27 cellular contexts compared by ENCODE assay signal in genomic region chr5:73838901-73839300, GRCh38.
"Had no signal": no experiment of that assay in that cellular context is flagged by ENCODE, and none has a peak within 500 bp of the region (broad histone marks: within the 10 kb centered on the region; RNA-seq: fewer than 3 reads in every experiment).

No MANE protein-coding gene starts in this region.

- H3K36me3 ChIP-seq: left ventricle myocardium inferior, ovary, right atrium auricular region, thyroid gland, transverse colon, upper lobe of right lung had no signal

- FAIRE-seq: kidney, urothelium cell line had no signal

- DNase-seq: hypothalamus; immature natural killer cell; kidney; left colon; left ventricle myocardium inferior; mesendoderm; midbrain; mucosa of descending colon; naive thymus-derived CD4-positive, alpha-beta T cell; ovary; stimulated activated CD4-positive, alpha-beta T cell treated with anti-CD3 and anti-CD28 coated beads, Interleukin-12 subunit alpha, Interleukin-12 subunit beta, amount 100 ng/mL, for 4 hours; stimulated activated CD4-positive, alpha-beta T cell treated with anti-CD3 and anti-CD28 coated beads, Interleukin-15, amount 100 ng/mL, for 24 hours; stimulated activated CD4-positive, alpha-beta T cell treated with anti-CD3 and anti-CD28 coated beads, Interleukin-2, amount 100 ng/mL, for 24 hours; stimulated activated CD4-positive, alpha-beta T cell treated with anti-CD3 and anti-CD28 coated beads, Interleukin-4, amount 100 ng/mL, for 1 hour; stimulated activated naive B cell treated with anti-CD40 and anti-IgM and Interleukin-4, amounts not matched to agents 10 μg/mL and 1 μg/mL and 100 μg/mL, for 72 hours; stimulated activated naive CD8-positive, alpha-beta T cell treated with anti-CD3 and anti-CD28 coated beads, Interleukin-15, Interleukin-2, amounts not matched to agents 100 U/mL and 50 U/mL, for 24 hours; stomach; testis; thyroid gland; transverse colon; upper lobe of right lung had no signal

- ATAC-seq: left colon; mucosa of descending colon; naive thymus-derived CD4-positive, alpha-beta T cell; natural killer cell treated with Interleukin-12 subunit alpha and Interleukin-12 subunit beta and Interleukin-15 and Interleukin-18, amount 100 ng/mL, for 72 hours; sciatic nerve; stimulated activated naive B cell treated with anti-CD40 and anti-IgM and Interleukin-4, amounts not matched to agents 10 μg/mL and 1 μg/mL and 100 μg/mL, for 72 hours; stimulated activated naive CD8-positive, alpha-beta T cell treated with anti-CD3 and anti-CD28 coated beads, Interleukin-15, Interleukin-2, amounts not matched to agents 100 U/mL and 50 U/mL, for 24 hours; upper lobe of right lung had no signal

- H3K27me3 ChIP-seq: right atrium auricular region, stomach, testis, thyroid gland, transverse colon, upper lobe of right lung had no signal

- H3K4me1 ChIP-seq: left ventricle myocardium inferior, right atrium auricular region, stomach, testis, thyroid gland, upper lobe of right lung had no signal

- H3K27ac ChIP-seq: left ventricle myocardium inferior, ovary, right atrium auricular region, stomach, testis, thyroid gland, transverse colon, upper lobe of right lung had no signal

- H3K9me3 ChIP-seq: mucosa of descending colon, ovary, stomach, testis, thyroid gland had no signal

- H3K4me3 ChIP-seq: left ventricle myocardium inferior, lung, mucosa of descending colon, ovary, right atrium auricular region, skin epidermis, stomach, testis, thyroid gland, transverse colon, upper lobe of right lung had no signal
